33 cellular contexts compared by ENCODE assay signal in genomic region chr7:155162422-155162821, GRCh38.
"Had no signal": no experiment of that assay in that cellular context is flagged by ENCODE, and none has a peak within 500 bp of the region (broad histone marks: within the 10 kb centered on the region; RNA-seq: fewer than 3 reads in every experiment).

No MANE protein-coding gene starts in this region.

- FAIRE-seq: astrocyte, colon, TTC549 had no signal

- DNase-seq: activated B cell treated with CpG ODN at 0.5 μM for 24 hours; activated CD4-positive, alpha-beta memory T cell treated with anti-CD3 and anti-CD28 coated beads for 36 hours; activated CD4-positive, alpha-beta T cell treated with anti-CD3 and anti-CD28 coated beads for 4 hours; activated CD4-positive, alpha-beta T cell treated with anti-CD3 and anti-CD28 coated beads, Interleukin-2, amount 50 U/mL, for 1 hour; activated CD4-positive, alpha-beta T cell treated with anti-CD3 and anti-CD28 coated beads, Interleukin-2, amount 50 U/mL, for 4 hours; activated CD4-positive, CD25-positive, alpha-beta regulatory T cell treated with anti-CD3 and anti-CD28 coated beads, Interleukin-2, amount 50 U/mL, for 72 hours; activated CD8-positive, alpha-beta memory T cell treated with anti-CD3 and anti-CD28 coated beads, Interleukin-2, amount 50 U/mL, for 4 hours; activated CD8-positive, alpha-beta T cell treated with anti-CD3 and anti-CD28 coated beads for 36 hours; activated effector memory CD4-positive, alpha-beta T cell treated with anti-CD3 and anti-CD28 coated beads, Interleukin-2, amount 50 U/mL, for 16 hours; activated gamma-delta T cell treated with Interleukin-2 at 50 U/mL for 16 hours; activated naive CD4-positive, alpha-beta T cell; activated naive CD4-positive, alpha-beta T cell treated with anti-CD3 and anti-CD28 coated beads for 36 hours; activated naive CD4-positive, alpha-beta T cell treated with anti-CD3 and anti-CD28 coated beads, Interleukin-2, amount 50 U/mL, for 16 hours; activated naive CD8-positive, alpha-beta T cell treated with anti-CD3 and anti-CD28 coated beads for 36 hours; activated T-cell treated with anti-CD3 and anti-CD28 coated beads for 4 hours; activated T-cell treated with anti-CD3 and anti-CD28 coated beads, Interleukin-2, amount 50 U/mL, for 1 hour; activated T-cell treated with anti-CD3 and anti-CD28 coated beads, Interleukin-2, amount 50 U/mL, for 4 hours; activated T-cell treated with anti-CD3 and anti-CD28 coated beads, Interleukin-2, amount 50 U/mL, for 72 hours; adrenal gland; amniotic stem cell; aorta; body of pancreas; brain microvascular endothelial cell; central memory CD4-positive, alpha-beta T cell; T-helper 2 cell; T-helper 9 cell had no signal

- H3K4me1 ChIP-seq: adrenal gland, body of pancreas, breast epithelium had no signal

- H3K27ac ChIP-seq: adrenal gland, body of pancreas, brain microvascular endothelial cell, breast epithelium, VCaP had no signal

- H3K9me3 ChIP-seq: adrenal gland, body of pancreas, breast epithelium had no signal

- ATAC-seq: activated CD8-positive, alpha-beta T cell treated with anti-CD3 and anti-CD28 coated beads for 36 hours; activated naive CD4-positive, alpha-beta T cell treated with anti-CD3 and anti-CD28 coated beads, Interleukin-2, amount 50 U/mL, for 72 hours; activated T-cell treated with anti-CD3 and anti-CD28 coated beads, Interleukin-2, amount 50 U/mL, for 4 hours; activated T-cell treated with anti-CD3 and anti-CD28 coated beads, Interleukin-2, amount 50 U/mL, for 72 hours; activated T-helper 17 cell treated with anti-CD3 and anti-CD28 coated beads, Interleukin-2, amount 50 U/mL, for 72 hours; body of pancreas had no signal

- H3K27me3 ChIP-seq: adrenal gland, body of pancreas had no signal

- H3K36me3 ChIP-seq: adrenal gland, brain microvascular endothelial cell, breast epithelium had no signal

- H3K4me3 ChIP-seq: adrenal gland, body of pancreas, breast epithelium had no signal
